Comparison of ENCODE assay signal across 1 cellular context in genomic region chr7:139359366-139360209, GRCh38.
TF ChIP-seq lines count a peak whose summit lies in the region.

Gene LUC7L2 (plus strand): TSS chr7:139359894. CDS start chr7:139360262, 368 bp downstream.

TF ChIP-seq in K562, 482 proteins besides CTCF, POLR2A, EP300 and RAD21 (continued from another document and continues in another):
- TF ChIP-seq ARID4B (CRISPR knock-in tag; IDR thresholded peaks at IDR 0.05) (peak; percentile 98; the same call in 1 of the 2 replicates), ZNF253 (CRISPR knock-in tag; conservative IDR thresholded peaks at IDR 0.05) (no peak), JUNB (CRISPR knock-in tag; conservative IDR thresholded peaks at IDR 0.05) (no peak), RBM25 (IDR thresholded peaks at IDR 0.05; ENCODE audit: low read depth, low read length, severe bottlenecking) (peak; percentile 98), FOS (IDR thresholded peaks at IDR 0.05; ENCODE audit: extremely low read depth, insufficient read length) (no peak), SPI1 (IDR thresholded peaks at IDR 0.05; ENCODE audit: borderline replicate concordance, low read depth, low read length) (peak; percentile 27; the same call in 1 of the 2 replicates), TRIM25 (IDR thresholded peaks at IDR 0.05; ENCODE audit: borderline replicate concordance) (no peak), NBN (IDR thresholded peaks at IDR 0.05; ENCODE audit: low read depth) (peak; percentile 74; the same call in 1 of the 2 replicates), NONO (IDR thresholded peaks at IDR 0.05; ENCODE audit: low read depth in 2 of 2, low read length in 1 of 2) (peak; percentile 63 to 67; a peak in 3 of 4 replicates), ZNF282 (CRISPR knock-in tag; IDR thresholded peaks at IDR 0.05) (peak; percentile 90), ZNF274 (IDR thresholded peaks at IDR 0.05; ENCODE audit: borderline replicate concordance, low read depth, low read length) (no peak; the same call in 1 of the 2 replicates), ZNF311 (CRISPR knock-in tag; IDR thresholded peaks at IDR 0.05) (no peak), HNRNPK (IDR thresholded peaks at IDR 0.05; ENCODE audit: low read depth, low read length, poor library complexity, severe bottlenecking) (no peak), YY1 (IDR thresholded peaks at IDR 0.05; ENCODE audit: borderline replicate concordance in 1 of 3, control insufficient read depth in 1 of 3, extremely low read depth in 1 of 3, insufficient read depth in 3 of 3, insufficient read length in 1 of 3, insufficient replicate concordance in 2 of 3, low read depth in 1 of 3, low read length in 2 of 3) (peak in 2 of 3 experiments; percentile 78 to 83), TGIF2 (CRISPR knock-in tag; IDR thresholded peaks at IDR 0.05) (no peak; the same call in 1 of the 2 replicates), CEBPZ (IDR thresholded peaks at IDR 0.05; ENCODE audit: borderline replicate concordance, low read depth, low read length) (no peak), GMEB1 (CRISPR knock-in tag; IDR thresholded peaks at IDR 0.05) (peak; percentile 100), MCM2 (IDR thresholded peaks at IDR 0.05; ENCODE audit: low read depth) (no peak), AFF1 (IDR thresholded peaks at IDR 0.05; ENCODE audit: low read depth in 1 of 2, partially characterized antibody in 2 of 2) (peak in 1 of 2 experiments; percentile 67), PREB (CRISPR knock-in tag; IDR thresholded peaks at IDR 0.05) (no peak), NCOA4 (IDR thresholded peaks at IDR 0.05; ENCODE audit: partially characterized antibody) (peak; percentile 44), MECOM (CRISPR knock-in tag; IDR thresholded peaks at IDR 0.05) (no peak), ELF4 (CRISPR knock-in tag; IDR thresholded peaks at IDR 0.05) (0 out of 2 replicates have a peak, but pooled peaks have one; percentile 4), SNRNP70 (optimal IDR thresholded peaks at IDR 0.05; ENCODE audit: low read depth, low read length) (no peak), TFE3 (CRISPR knock-in tag; IDR thresholded peaks at IDR 0.05) (no peak), RBM14 (IDR thresholded peaks at IDR 0.05; ENCODE audit: borderline replicate concordance, insufficient read depth, low read depth, low read length) (peak; percentile 67; the same call in 1 of the 2 replicates), ETV6 (IDR thresholded peaks at IDR 0.05; ENCODE audit: borderline replicate concordance in 1 of 2, low read depth in 2 of 2, low read length in 1 of 2) (0 out of 4 replicates have a peak, but pooled peaks of 1 of the 2 experiments have one; percentile 62), ETV6 (CRISPR knock-in tag; IDR thresholded peaks at IDR 0.05; ENCODE audit: borderline replicate concordance) (peak; percentile 97), SIN3A (IDR thresholded peaks at IDR 0.05; ENCODE audit: borderline replicate concordance in 2 of 2, control insufficient read depth in 1 of 2, low read depth in 2 of 2, low read length in 2 of 2) (peak; percentile 18 to 56; a peak in 2 of 4 replicates), GTF2E2 (tag; IDR thresholded peaks at IDR 0.05) (peak; percentile 96), ILK (tag; IDR thresholded peaks at IDR 0.05; ENCODE audit: borderline replicate concordance, low read depth) (no peak), CBX3 (IDR thresholded peaks at IDR 0.05; ENCODE audit: borderline replicate concordance in 1 of 2, low read length in 2 of 2) (peak in 1 of 2 experiments; percentile 52; a peak in 2 of 3 replicates), STAT5A (IDR thresholded peaks at IDR 0.05; ENCODE audit: borderline replicate concordance, low read length) (no peak; the same call in 1 of the 2 replicates), PTRF (tag; IDR thresholded peaks at IDR 0.05) (no peak), CAMTA2 (CRISPR knock-in tag; conservative IDR thresholded peaks at IDR 0.05) (no peak; the same call in 1 of the 2 replicates), PCBP2 (IDR thresholded peaks at IDR 0.05; ENCODE audit: low read depth, low read length, poor library complexity, severe bottlenecking) (no peak), HNRNPLL (IDR thresholded peaks at IDR 0.05; ENCODE audit: low read depth, low read length, poor library complexity, severe bottlenecking) (peak; percentile 91), ARHGAP35 (IDR thresholded peaks at IDR 0.05; ENCODE audit: partially characterized antibody) (peak; percentile 99), ZNF778 (CRISPR knock-in tag; IDR thresholded peaks at IDR 0.05) (no peak), LARP7 (IDR thresholded peaks at IDR 0.05) (peak; percentile 40), ZNF124 (CRISPR knock-in tag; IDR thresholded peaks at IDR 0.05) (0 out of 2 replicates have a peak, but pooled peaks have one; percentile 86), ZFP30 (CRISPR knock-in tag; IDR thresholded peaks at IDR 0.05; ENCODE audit: borderline replicate concordance) (no peak), CBFB (CRISPR knock-in tag; IDR thresholded peaks at IDR 0.05) (peak; percentile 98)
